In genomic region chr14:65961004-65961403, GRCh38 we compare ENCODE assay signal across 8 cellular contexts.
DNase-seq lines count a peak whose midpoint lies in the region; ATAC-seq and TF ChIP-seq lines count a peak whose summit lies in the region.

No MANE protein-coding gene starts in this region.

- ATAC-seq in HG02642 (IDR thresholded peaks at IDR 0.05; ENCODE audit: poor library complexity, unreplicated experiment) (peak; percentile 70), Panc1 (no peak), heart right ventricle (peak in 1 of 8 donors; percentile 72), GM21529 (IDR thresholded peaks at IDR 0.05; ENCODE audit: unreplicated experiment) (no peak)
- peak; percentile 95 for ATAC-seq in activated T-helper 17 cell treated with anti-CD3 and anti-CD28 coated beads, Interleukin-2, amount 50 U/mL, for 72 hours (replicated peaks)

- CTCF ChIA-PET in Panc1 (lab: Charles Lee) = interaction anchor here (0.6 to 1.0 kb wide), 3 partner anchors 97 to 792 kb away, joined by 3 read pairs; no protein-coding TSS in a partner anchor

- H3K9me3 ChIP-seq in Panc1 (ENCODE audit: control insufficient read depth, insufficient read depth, low read depth, low read length) (no peaks in the 10 kb centered on the region), heart right ventricle (no peaks in the 10 kb centered on the region)

- no peaks in the 10 kb centered on the region for H3K27me3 Mint-ChIP-seq in activated T-helper 17 cell treated with anti-CD3 and anti-CD28 coated beads, Interleukin-2, amount 50 U/mL, for 72 hours

- in situ Hi-C loops in Panc1 (cut with HindIII; ENCODE audit: low pct_unique_long_range_greater_than_20kb, low sequenced_read_pairs) = no loop called here

- no peaks in the 10 kb centered on the region for H3K36me3 ChIP-seq in Panc1 (ENCODE audit: control insufficient read depth, insufficient read depth, low read length)
- H3K36me3 ChIP-seq in heart right ventricle = no peaks in the 10 kb centered on the region

- peak; percentile 68 for TF ChIP-seq CTCF in Panc1 (IDR thresholded peaks at IDR 0.05)
- TF ChIP-seq CTCF in heart right ventricle (IDR thresholded peaks at IDR 0.05) = peak in 8 of 9 donors; percentile 22 to 76 (median 51)

- no peaks in the 10 kb centered on the region for H3K9me3 Mint-ChIP-seq in activated T-helper 17 cell treated with anti-CD3 and anti-CD28 coated beads, Interleukin-2, amount 50 U/mL, for 72 hours

- WGBS in heart right ventricle, 2 donors = 41 to 45% methylated on average over 7 of the region's 7 CpGs

- H3K36me3 Mint-ChIP-seq in activated T-helper 17 cell treated with anti-CD3 and anti-CD28 coated beads, Interleukin-2, amount 50 U/mL, for 72 hours (ENCODE audit: low read depth) = no peaks in the 10 kb centered on the region

- H3K4me3 ChIP-seq in Panc1 (ENCODE audit: low read depth in 2 of 2, low read length in 2 of 2) (no peak overlapping the region), heart right ventricle (no peak overlapping the region)

- BruUV-seq in Panc1 (replicated peaks; lab: Mats Ljungman, UMichigan) = no TSS peak

- POLR2A ChIA-PET in Panc1 (lab: Charles Lee) = interaction anchor here (0.6 kb wide), 1 partner anchor 211 kb away, joined by 3 read pairs; no protein-coding TSS in a partner anchor

- H3K27me3 ChIP-seq in Panc1 (ENCODE audit: control insufficient read depth, insufficient read depth, low read length) = peaks cover 2% of the 10 kb centered on the region; the same call in 1 of the 2 replicates
- H3K27me3 ChIP-seq in heart right ventricle = peaks cover 0 to 22% (median 0%) of the 10 kb centered on the region in 7 donors

- H3K27ac Mint-ChIP-seq in activated T-helper 17 cell treated with anti-CD3 and anti-CD28 coated beads, Interleukin-2, amount 50 U/mL, for 72 hours = no peak overlapping the region

- H3K4me3 Mint-ChIP-seq in activated T-helper 17 cell treated with anti-CD3 and anti-CD28 coated beads, Interleukin-2, amount 50 U/mL, for 72 hours = no peak overlapping the region

- DNase-seq in EL (peak; percentile 26), Panc1 (ENCODE audit: low read depth, low spot score) (peak; percentile 10), heart right ventricle (peak; percentile 15 to 52), NCI-H510A (lab: John Stamatoyannopoulos, UW) (no peak)
- peak; percentile 58 to 69 for DNase-seq in stimulated activated CD4-positive, alpha-beta T cell treated with anti-CD3 and anti-CD28 coated beads, Interleukin-1b, Interleukin-23, amount 100 ng/mL, for 4 hours (ENCODE audit: low read depth in 2 of 2)

- H3K4me1 ChIP-seq in Panc1 (ENCODE audit: control insufficient read depth, insufficient read depth, low read length) (no peaks in the 10 kb centered on the region), heart right ventricle (peaks cover 0 to 6% (median 0%) of the 10 kb centered on the region in 9 donors)

- H3K4me1 Mint-ChIP-seq in activated T-helper 17 cell treated with anti-CD3 and anti-CD28 coated beads, Interleukin-2, amount 50 U/mL, for 72 hours = peaks cover 15% of the 10 kb centered on the region

- intact Hi-C loops in Panc1 (cut with micrococcal nuclease; ENCODE audit: unreplicated experiment) = no loop called here
- intact Hi-C loops in heart right ventricle (cut with DNase I) = loop anchor here in 7 of 10 donors (1.0 to 5.0 kb wide), 4 partner anchors 109 to 799 kb away; no protein-coding TSS in a partner anchor

- no peak overlapping the region for H3K27ac ChIP-seq in Panc1 (ENCODE audit: low read length)
- no peak overlapping the region for H3K27ac ChIP-seq in heart right ventricle

Comparison
In these comparisons a context has a peak if more than half of its experiments do, and no peak if none do; other contexts are left out.
1. ATAC-seq: peak in HG02642 (single experiment) and activated T-helper 17 cell treated with anti-CD3 and anti-CD28 coated beads, Interleukin-2, amount 50 U/mL, for 72 hours (single experiment); none in Panc1 (single experiment) and GM21529 (single experiment).